9 cellular contexts compared by ENCODE assay signal in the genomic region with DNA sequence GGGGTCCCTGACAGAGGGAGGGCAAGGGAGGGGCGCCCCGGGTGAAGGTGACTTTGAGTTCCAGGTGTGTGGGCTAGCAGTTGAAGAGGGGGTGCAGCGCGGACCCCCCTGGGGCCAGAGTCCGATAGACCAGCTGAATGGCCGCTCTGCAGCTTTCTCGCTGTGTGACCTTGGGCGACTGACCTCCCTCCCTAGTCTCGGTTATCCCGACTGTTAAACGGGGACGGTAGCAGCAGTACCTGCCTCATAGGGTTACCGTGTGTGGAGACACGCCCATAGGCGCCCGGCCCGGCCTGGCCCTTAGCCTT. TPM values are rescaled to one million over a fixed set of nuclear protein-coding genes. Genes with fewer than 3 reads are reported as not detected.
DNase-seq lines count a peak whose midpoint lies in the region; ATAC-seq, FAIRE-seq and TF ChIP-seq lines count a peak whose summit lies in the region.
"Had no signal": no experiment of that assay in that cellular context is flagged by ENCODE, and none has a peak within 500 bp of the region (broad histone marks: within the 10 kb centered on the region; RNA-seq: fewer than 3 reads in every experiment).

No MANE protein-coding gene starts in this region.

- H3K4me3 ChIP-seq in heart left ventricle = peak overlapping the region in 11 of 12 donors; percentile 25 to 63 (median 45)
- H3K4me3 ChIP-seq in bronchial epithelial cell (ENCODE audit: low read depth, low read length) = peak overlapping the region; percentile 9
- H3K4me3 ChIP-seq in mucosa of descending colon = no peak overlapping the region
- H3K4me3 ChIP-seq in upper lobe of right lung = peak overlapping the region; percentile 36

- intact Hi-C loops in heart left ventricle (cut with DNase I) = no loop called here
- intact Hi-C loops in Right ventricle myocardium inferior (cut with DNase I) = no loop called here
- intact Hi-C loops in mucosa of descending colon (cut with DNase I, micrococcal nuclease) = no loop called here
- intact Hi-C loops in upper lobe of right lung (cut with DNase I) = no loop called here

- peak overlapping the region in 7 of 12 donors; percentile 2 to 82 (median 70) for H3K27ac ChIP-seq in heart left ventricle
- no peak overlapping the region for H3K27ac ChIP-seq in upper lobe of right lung

- no peak for ATAC-seq in heart left ventricle
- ATAC-seq in Right ventricle myocardium inferior = no peak
- ATAC-seq in mucosa of descending colon = peak; percentile 54
- ATAC-seq in upper lobe of right lung = peak; percentile 65
- ATAC-seq in GM21360 (IDR thresholded peaks at IDR 0.05; ENCODE audit: unreplicated experiment) = no peak

- no peaks in the 10 kb centered on the region for H3K9me3 ChIP-seq in heart left ventricle
- no peaks in the 10 kb centered on the region for H3K9me3 ChIP-seq in mucosa of descending colon
- no peaks in the 10 kb centered on the region for H3K9me3 ChIP-seq in upper lobe of right lung

- TF ChIP-seq CTCF in heart left ventricle (IDR thresholded peaks at IDR 0.05) = no peak
- TF ChIP-seq CTCF in bronchial epithelial cell (IDR thresholded peaks at IDR 0.05; ENCODE audit: insufficient read depth, low read length, severe bottlenecking) = no peak
- TF ChIP-seq CTCF in mucosa of descending colon (IDR thresholded peaks at IDR 0.05) = no peak
- TF ChIP-seq CTCF in upper lobe of right lung (IDR thresholded peaks at IDR 0.05) = no peak

- peaks cover 0 to 38% (median 5%) of the 10 kb centered on the region in 9 donors for H3K27me3 ChIP-seq in heart left ventricle
- peaks cover 22% of the 10 kb centered on the region for H3K27me3 ChIP-seq in bronchial epithelial cell (ENCODE audit: control insufficient read depth, insufficient read depth, low read length)
- H3K27me3 ChIP-seq in upper lobe of right lung = peaks cover 9% of the 10 kb centered on the region

- TF ChIP-seq POLR2A in heart left ventricle (IDR thresholded peaks at IDR 0.05) = no peak

- no peak for FAIRE-seq in bronchial epithelial cell (lab: Jason Lieb, UNC)

- H3K4me1 ChIP-seq in heart left ventricle (peaks cover 0 to 18% (median 7%) of the 10 kb centered on the region in 12 donors), mucosa of descending colon (ENCODE audit: low read depth) (peaks cover 5% of the 10 kb centered on the region), upper lobe of right lung (peaks cover 5% of the 10 kb centered on the region)

- 16 to 47% (median 28%) methylated on average over 10 to 17 of the region's 17 CpGs for WGBS in heart left ventricle, 4 donors

- DNase-seq in heart left ventricle = no peak
- DNase-seq in Right ventricle myocardium inferior (ENCODE audit: missing footprints) = no peak
- no peak for DNase-seq in bronchial epithelial cell (ENCODE audit: low read depth)
- no peak for DNase-seq in mucosa of descending colon
- DNase-seq in upper lobe of right lung = no peak
- DNase-seq in activated effector memory CD4-positive, alpha-beta T cell treated with anti-CD3 and anti-CD28 coated beads, Interleukin-2, amount 50 U/mL, for 16 hours = no peak
- DNase-seq in NK-92 treated with Interleukin-12 subunit alpha and Interleukin-12 subunit beta, amount 100 ng/mL, for 24 hours (lab: John Stamatoyannopoulos, UW) = no peak
- DNase-seq: NCI-H146 had no signal

- H3K36me3 ChIP-seq in heart left ventricle (no peaks in the 10 kb centered on the region), bronchial epithelial cell (ENCODE audit: control insufficient read depth, insufficient read depth, low read length) (no peaks in the 10 kb centered on the region), mucosa of descending colon (ENCODE audit: low read depth) (no peaks in the 10 kb centered on the region), upper lobe of right lung (no peaks in the 10 kb centered on the region)

RNA-seq across cellular contexts. Expression of gene PRRX2, which starts 31.3 kb away (rescaled TPM):
- total RNA-seq in heart left ventricle (1 to 10 TPM in 3 of 9 donors, under 1 TPM in 5, not detected in 1; 0.22 to 1.5 (median 0.84) TPM), Right ventricle myocardium inferior (0.54 TPM), bronchial epithelial cell (0.13 TPM in 1 of 2 replicates, not detected in the other), mucosa of descending colon (1 to 10 TPM in 1 of 3 donors, under 1 TPM in 2; 0.38 to 1.6 (median 0.89) TPM), upper lobe of right lung (1.1 TPM)
- polyA plus RNA-seq in heart left ventricle = under 1 TPM; 0.65 to 0.83 TPM

RNA-seq across cellular contexts. Expression of gene ASB6, which starts 54.8 kb away (rescaled TPM):
- total RNA-seq in heart left ventricle (10 to 100 TPM in 5 of 9 donors, 1 to 10 TPM in 4; 7.5 to 22.5 (median 10.3) TPM), Right ventricle myocardium inferior (9.3 TPM), bronchial epithelial cell (6.1 and 9.2 TPM in 2 replicates), mucosa of descending colon (10 to 100 TPM; 16.1 to 21.3 (median 17.5) TPM), upper lobe of right lung (16.7 TPM)
- 10 to 100 TPM in 1 of 2 donors, 1 to 10 TPM in 1; 8.2 to 17.2 TPM for polyA plus RNA-seq in heart left ventricle

RNA-seq across cellular contexts. Expression of gene PTGES, which starts 56.1 kb away (rescaled TPM):
- total RNA-seq in heart left ventricle (1 to 10 TPM in 4 of 9 donors, under 1 TPM in 5; 0.30 to 3.0 (median 0.83) TPM), Right ventricle myocardium inferior (4.8 TPM), bronchial epithelial cell (0.90 and 11.1 TPM in 2 replicates), mucosa of descending colon (10 to 100 TPM in 1 of 3 donors, 1 to 10 TPM in 2; 3.4 to 10.8 (median 5.2) TPM), upper lobe of right lung (2.1 TPM)
- 1 to 10 TPM; 1.5 to 2.7 TPM for polyA plus RNA-seq in heart left ventricle

Comparison
In these comparisons a context has a peak if more than half of its experiments do, and no peak if none do; other contexts are left out.
1. ATAC-seq: peak in mucosa of descending colon (single experiment) and upper lobe of right lung (single experiment); none in heart left ventricle (0 of 4), Right ventricle myocardium inferior (single experiment) and GM21360 (single experiment).